Comparison of ENCODE assay signal across 8 cellular contexts in the genomic region with DNA sequence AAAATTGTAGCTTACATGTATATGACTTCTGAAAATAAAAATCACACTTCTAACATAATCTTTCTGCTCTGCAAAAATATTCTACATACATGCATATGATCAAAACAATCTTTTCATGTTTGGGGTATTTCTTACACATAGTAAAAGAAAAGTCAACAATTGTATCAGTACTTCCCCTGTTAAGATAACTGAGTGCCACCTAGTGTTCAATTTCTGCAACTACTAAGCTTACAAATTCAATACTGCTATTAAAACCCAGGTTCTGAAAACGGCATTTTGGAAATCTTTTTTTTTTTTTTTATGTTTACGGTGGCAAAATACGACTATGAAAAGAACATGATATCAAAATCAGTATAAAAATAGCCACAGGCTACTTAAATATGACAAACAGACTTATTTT. TPM values are rescaled to one million over a fixed set of nuclear protein-coding genes. Genes with fewer than 3 reads are reported as not detected.
DNase-seq lines count a peak whose midpoint lies in the region; ATAC-seq and TF ChIP-seq lines count a peak whose summit lies in the region.
"Not testable (repeated sequence)": the region's sequence is repeated elsewhere in the genome, so short reads cannot be mapped to it uniquely, and the experiment has no call there.

No MANE protein-coding gene starts in this region.

- H3K9me3 ChIP-seq in CD8-positive, alpha-beta T cell (ENCODE audit: low read length); PC-3 (ENCODE audit: low read length); body of pancreas; lower lobe of right lung: not testable (repeated sequence)

- not testable (repeated sequence) for H3K36me3 ChIP-seq in CD8-positive, alpha-beta T cell (ENCODE audit: insufficient read depth, low read length); body of pancreas (replicated peaks in 1 of 2; ENCODE audit: insufficient read depth in 1 of 2, low read depth in 2 of 2)
- peaks cover 39% of the 10 kb centered on the region for H3K36me3 ChIP-seq in PC-3 (ENCODE audit: low read depth, low read length)
- H3K36me3 ChIP-seq in lower lobe of right lung = peaks cover 49% of the 10 kb centered on the region

- not testable (repeated sequence) for H3K4me3 ChIP-seq in CD8-positive, alpha-beta T cell (ENCODE audit: low read depth, low read length); PC-3 (ENCODE audit: low read length); body of pancreas; fibroblast of pulmonary artery (replicated peaks; ENCODE audit: low read depth, low read length); lower lobe of right lung

- CTCF ChIA-PET in CD8-positive, alpha-beta T cell (lab: Charles Lee); PC-3 (lab: Charles Lee): not testable (repeated sequence)

- H3F3A ChIP-seq in PC-3 (ENCODE audit: low read length, unreplicated experiment) = not testable (repeated sequence)

- H3K79me2 ChIP-seq in PC-3 (ENCODE audit: low read length) = not testable (repeated sequence)

- 0 out of 2 replicates have a peak, but pooled peaks cover 12% of the 10 kb centered on the region for H4K20me1 ChIP-seq in PC-3 (ENCODE audit: low read length)

- H3K27me3 Mint-ChIP-seq in CD8-positive, alpha-beta T cell (ENCODE audit: low read depth); stimulated activated naive CD8-positive, alpha-beta T cell treated with anti-CD3 and anti-CD28 coated beads, Interleukin-15, amount 100 ng/mL, for 72 hours: not testable (repeated sequence)

- peak; percentile 76 for ATAC-seq in CD8-positive, alpha-beta T cell
- ATAC-seq in GM19395 (IDR thresholded peaks at IDR 0.05; ENCODE audit: unreplicated experiment) = peak; percentile 74
- ATAC-seq in HG02870 (IDR thresholded peaks at IDR 0.05; ENCODE audit: unreplicated experiment) = peak; percentile 46
- peak; percentile 59; the same call in 1 of the 2 replicates for ATAC-seq in PC-3
- peak; percentile 73 for ATAC-seq in body of pancreas
- ATAC-seq in lower lobe of right lung = peak in 1 of 2 donors; percentile 81
- ATAC-seq in stimulated activated naive CD8-positive, alpha-beta T cell treated with anti-CD3 and anti-CD28 coated beads, Interleukin-15, amount 100 ng/mL, for 72 hours = peak; percentile 56

- intact Hi-C loops in CD8-positive, alpha-beta T cell (cut with DNase I, micrococcal nuclease) = loop anchor here in 1 of 2 experiments (5.0 kb wide), 1 partner anchor 225 kb away; no protein-coding TSS in a partner anchor
- intact Hi-C loops in PC-3 (cut with micrococcal nuclease); body of pancreas (cut with DNase I); lower lobe of right lung (cut with DNase I): not testable (repeated sequence)

- H3K27ac Mint-ChIP-seq in CD8-positive, alpha-beta T cell; stimulated activated naive CD8-positive, alpha-beta T cell treated with anti-CD3 and anti-CD28 coated beads, Interleukin-15, amount 100 ng/mL, for 72 hours: not testable (repeated sequence)

- not testable (repeated sequence) for H2AFZ ChIP-seq in PC-3 (ENCODE audit: low read length)

- H3K4me3 Mint-ChIP-seq in CD8-positive, alpha-beta T cell; stimulated activated naive CD8-positive, alpha-beta T cell treated with anti-CD3 and anti-CD28 coated beads, Interleukin-15, amount 100 ng/mL, for 72 hours: not testable (repeated sequence)

- H3K27ac ChIP-seq in CD8-positive, alpha-beta T cell (ENCODE audit: low read depth, low read length); PC-3 (ENCODE audit: low read length); body of pancreas; lower lobe of right lung: not testable (repeated sequence)

- not testable (repeated sequence) for H3K4me1 Mint-ChIP-seq in CD8-positive, alpha-beta T cell (ENCODE audit: low read depth); stimulated activated naive CD8-positive, alpha-beta T cell treated with anti-CD3 and anti-CD28 coated beads, Interleukin-15, amount 100 ng/mL, for 72 hours

- not testable (repeated sequence) for H3K9ac ChIP-seq in PC-3 (ENCODE audit: low read length)

- H3K9me3 Mint-ChIP-seq in CD8-positive, alpha-beta T cell; stimulated activated naive CD8-positive, alpha-beta T cell treated with anti-CD3 and anti-CD28 coated beads, Interleukin-15, amount 100 ng/mL, for 72 hours: not testable (repeated sequence)

- peaks cover 27% of the 10 kb centered on the region for H3K36me3 Mint-ChIP-seq in CD8-positive, alpha-beta T cell

- not testable (repeated sequence) for H3K27me3 ChIP-seq in CD8-positive, alpha-beta T cell (ENCODE audit: insufficient read depth, low read length); PC-3 (ENCODE audit: low read length); body of pancreas; lower lobe of right lung (ENCODE audit: low read depth)

- POLR2A ChIA-PET in CD8-positive, alpha-beta T cell (lab: Charles Lee) = not testable (repeated sequence)
- POLR2A ChIA-PET in PC-3 (lab: Charles Lee; ENCODE audit: unreplicated experiment) = interaction anchor here (0.7 kb wide), 1 partner anchor 9 kb away, joined by 4 read pairs; no protein-coding TSS in a partner anchor

- WGBS in body of pancreas, 2 donors = 0% methylated on average over 3 of the region's 3 CpGs

- not testable (repeated sequence) for H3K4me1 ChIP-seq in CD8-positive, alpha-beta T cell (ENCODE audit: insufficient read depth, low read length); PC-3 (ENCODE audit: insufficient read depth, low read length); body of pancreas; lower lobe of right lung

- DNase-seq in CD8-positive, alpha-beta T cell; PC-3; body of pancreas; fibroblast of pulmonary artery (ENCODE audit: low read depth); lower lobe of right lung; stimulated activated naive CD8-positive, alpha-beta T cell treated with anti-CD3 and anti-CD28 coated beads, Interleukin-15, amount 100 ng/mL, for 72 hours: not testable (repeated sequence)

- not testable (repeated sequence) for TF ChIP-seq POLR2A in body of pancreas (IDR thresholded peaks at IDR 0.05)

- H3K9me2 ChIP-seq in PC-3 (replicated peaks; ENCODE audit: low read length) = not testable (repeated sequence)

- TF ChIP-seq CTCF in CD8-positive, alpha-beta T cell (IDR thresholded peaks at IDR 0.05); PC-3 (conservative IDR thresholded peaks at IDR 0.05; ENCODE audit: low read depth, low read length): not testable (repeated sequence)
- TF ChIP-seq CTCF in body of pancreas (IDR thresholded peaks at IDR 0.05) = peak in 1 of 7 experiments; percentile 11
- peak; percentile 19 for TF ChIP-seq CTCF in fibroblast of pulmonary artery (IDR thresholded peaks at IDR 0.05; ENCODE audit: low read length, missing control alignments)
- TF ChIP-seq CTCF in lower lobe of right lung (IDR thresholded peaks at IDR 0.05) = peak; percentile 21

- H3K4me2 ChIP-seq in PC-3 (ENCODE audit: low read length) = not testable (repeated sequence)

- TSS peak; percentile 20 for BruUV-seq in PC-3 (replicated peaks; lab: Mats Ljungman, UMichigan)

RNA-seq across cellular contexts. Expression of gene MAP7D2, which starts 10.7 kb away (rescaled TPM):
- under 1 TPM in 1 of 2 experiments, not detected in 1; 0.11 TPM for total RNA-seq in CD8-positive, alpha-beta T cell
- total RNA-seq in PC-3 (2014; rRNA removed) (0.91 and 1.0 TPM in 2 replicates), body of pancreas (under 1 TPM; under 0.01 to 0.99 TPM), lower lobe of right lung (0.35 TPM)

RNA-seq across cellular contexts. Expression of gene EIF1AX, which starts 14.2 kb away (rescaled TPM):
- total RNA-seq in CD8-positive, alpha-beta T cell = 10 to 100 TPM; 71.7 to 73.3 TPM
- total RNA-seq in PC-3 (2014; rRNA removed) (47.5 and 51.1 TPM in 2 replicates), body of pancreas (10 to 100 TPM; 23.4 to 29.1 TPM), lower lobe of right lung (60.0 TPM)
